Comparison of ENCODE assay signal across 8 cellular contexts in the genomic region with DNA sequence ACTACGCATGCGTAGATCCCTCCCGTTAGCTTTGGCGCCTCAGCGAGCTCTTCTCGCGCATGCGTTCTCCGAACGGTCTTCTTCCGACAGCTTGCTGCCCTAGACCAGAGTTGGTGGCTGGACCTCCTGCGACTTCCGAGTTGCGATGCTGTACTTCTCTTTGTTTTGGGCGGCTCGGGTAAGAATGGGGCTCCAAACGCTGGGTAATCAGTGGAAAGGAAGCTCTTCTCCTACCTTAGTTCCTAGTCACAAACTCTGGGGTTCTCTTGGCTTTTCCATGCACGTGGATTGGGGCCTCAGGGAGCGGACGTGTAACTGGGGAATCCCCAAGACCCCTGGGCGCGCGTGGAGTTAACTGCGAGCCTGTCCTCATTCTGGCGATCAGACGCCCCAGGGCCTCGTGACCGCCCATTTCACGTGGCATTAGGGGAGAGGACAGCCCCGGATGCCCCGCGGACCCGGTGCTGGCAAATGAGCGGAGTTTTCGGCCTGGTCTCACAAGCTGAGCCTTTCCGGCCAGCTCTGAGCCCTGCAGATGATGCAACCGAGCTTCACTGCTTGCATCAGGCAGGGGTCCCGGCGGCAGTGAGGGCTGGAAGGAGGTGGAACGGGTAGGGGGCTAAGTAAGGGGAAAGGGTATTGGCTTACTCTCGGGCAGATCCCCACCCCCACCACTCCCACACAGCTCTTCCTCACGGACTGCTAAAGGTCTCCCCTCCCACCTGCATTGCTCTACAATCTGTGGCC. TPM values are rescaled to one million over a fixed set of nuclear protein-coding genes. Genes with fewer than 3 reads are reported as not detected.
DNase-seq lines count a peak whose midpoint lies in the region; ATAC-seq and TF ChIP-seq lines count a peak whose summit lies in the region.

TSS of gene SHMT2 (plus strand) at position 78 of the 747 bp plus-strand sequence. CDS start at position 146, 68 bp downstream.

- TF ChIP-seq CTCF in LNCaP clone FGC (IDR thresholded peaks at IDR 0.05; ENCODE audit: control insufficient read depth, extremely low read depth, insufficient read depth): no peak

- H3K9me3 Mint-ChIP-seq in activated T-helper 1 cell treated with anti-CD3 and anti-CD28 coated beads, Interleukin-12 subunit alpha, Interleukin-12 subunit beta, Interleukin-2, Interleukin-4 antibody, amounts not matched to agents 30 ng/mL and 10 ng/mL and 1 ng/mL, durations not matched to agents 14 hours and 24 hours and 36 hours: no peaks in the 10 kb centered on the region
- H3K9me3 Mint-ChIP-seq in naive thymus-derived CD8-positive, alpha-beta T cell: peaks cover 0 to 2% (median 0%) of the 10 kb centered on the region in 9 donors
- H3K9me3 Mint-ChIP-seq in stimulated activated naive B cell treated with anti-CD40 and anti-IgM and Interleukin-4, amounts not matched to agents 10 μg/mL and 1 μg/mL and 100 μg/mL, for 72 hours: no peaks in the 10 kb centered on the region

- peak; percentile 47 for ATAC-seq in GM21737 (IDR thresholded peaks at IDR 0.05; ENCODE audit: unreplicated experiment)
- ATAC-seq in naive thymus-derived CD8-positive, alpha-beta T cell: peak; percentile 36 to 66
- ATAC-seq in stimulated activated naive B cell treated with anti-CD40 and anti-IgM and Interleukin-4, amounts not matched to agents 10 μg/mL and 1 μg/mL and 100 μg/mL, for 72 hours (replicated peaks): peak; percentile 62 to 70

- H3K4me3 ChIP-seq in LNCaP clone FGC (ENCODE audit: low read depth, low read length): peak within 1 kb of the TSS; percentile 89

- peak within 1 kb of the TSS; percentile 98 for H3K4me3 Mint-ChIP-seq in activated T-helper 1 cell treated with anti-CD3 and anti-CD28 coated beads, Interleukin-12 subunit alpha, Interleukin-12 subunit beta, Interleukin-2, Interleukin-4 antibody, amounts not matched to agents 30 ng/mL and 10 ng/mL and 1 ng/mL, durations not matched to agents 14 hours and 24 hours and 36 hours
- H3K4me3 Mint-ChIP-seq in naive thymus-derived CD8-positive, alpha-beta T cell: peak within 1 kb of the TSS; percentile 90 to 98 (median 94)
- peak within 1 kb of the TSS; percentile 97 to 99 for H3K4me3 Mint-ChIP-seq in stimulated activated naive B cell treated with anti-CD40 and anti-IgM and Interleukin-4, amounts not matched to agents 10 μg/mL and 1 μg/mL and 100 μg/mL, for 72 hours

- H3K27me3 Mint-ChIP-seq in activated T-helper 1 cell treated with anti-CD3 and anti-CD28 coated beads, Interleukin-12 subunit alpha, Interleukin-12 subunit beta, Interleukin-2, Interleukin-4 antibody, amounts not matched to agents 30 ng/mL and 10 ng/mL and 1 ng/mL, durations not matched to agents 14 hours and 24 hours and 36 hours (ENCODE audit: insufficient read depth): peaks cover 20% of the 10 kb centered on the region
- H3K27me3 Mint-ChIP-seq in naive thymus-derived CD8-positive, alpha-beta T cell: peaks cover 16 to 33% (median 17%) of the 10 kb centered on the region in 5 donors
- H3K27me3 Mint-ChIP-seq in stimulated activated naive B cell treated with anti-CD40 and anti-IgM and Interleukin-4, amounts not matched to agents 10 μg/mL and 1 μg/mL and 100 μg/mL, for 72 hours: peaks cover 2 to 16% of the 10 kb centered on the region in 2 donors

- POLR2A ChIA-PET in naive thymus-derived CD8-positive, alpha-beta T cell (lab: Charles Lee): interaction anchor here (0.6 to 4.7 kb wide), 8 partner anchors 10 to 1306 kb away, joined by 3 to 37 read pairs (median 4); partner anchors contain the start of gene NXPH4

- intact Hi-C loops in activated T-helper 1 cell treated with anti-CD3 and anti-CD28 coated beads, Interleukin-12 subunit alpha, Interleukin-12 subunit beta, Interleukin-2, Interleukin-4 antibody, amounts not matched to agents 30 ng/mL and 10 ng/mL and 1 ng/mL, durations not matched to agents 14 hours and 24 hours and 36 hours (cut with micrococcal nuclease): loop anchor here (1.0 to 5.0 kb wide), 3 partner anchors 9 to 143 kb away; partner anchors contain the start of gene NAB2

- DNase-seq in DMS53 (lab: John Stamatoyannopoulos, UW): peak; percentile 99
- DNase-seq in LNCaP clone FGC (ENCODE audit: low read depth): peak; percentile 81
- peak; percentile 98 for DNase-seq in RPMI8226
- DNase-seq in activated T-helper 1 cell treated with anti-CD3 and anti-CD28 coated beads, Interleukin-12 subunit alpha, Interleukin-12 subunit beta, Interleukin-2, Interleukin-4 antibody, amounts not matched to agents 30 ng/mL and 10 ng/mL and 1 ng/mL, durations not matched to agents 14 hours and 24 hours and 36 hours (ENCODE audit: low spot score): peak; percentile 92
- DNase-seq in fibroblast of peridontal ligament (ENCODE audit: extremely low read depth): peak; percentile 97
- peak; percentile 79 to 97 (median 90) for DNase-seq in naive thymus-derived CD8-positive, alpha-beta T cell
- DNase-seq in stimulated activated naive B cell treated with anti-CD40 and anti-IgM and Interleukin-4, amounts not matched to agents 10 μg/mL and 1 μg/mL and 100 μg/mL, for 72 hours: peak; percentile 93

- H3K4me1 Mint-ChIP-seq in activated T-helper 1 cell treated with anti-CD3 and anti-CD28 coated beads, Interleukin-12 subunit alpha, Interleukin-12 subunit beta, Interleukin-2, Interleukin-4 antibody, amounts not matched to agents 30 ng/mL and 10 ng/mL and 1 ng/mL, durations not matched to agents 14 hours and 24 hours and 36 hours (ENCODE audit: low read depth): peaks cover 64% of the 10 kb centered on the region
- peaks cover 29 to 69% (median 60%) of the 10 kb centered on the region in 4 donors for H3K4me1 Mint-ChIP-seq in naive thymus-derived CD8-positive, alpha-beta T cell
- peaks cover 64 to 93% of the 10 kb centered on the region in 2 donors for H3K4me1 Mint-ChIP-seq in stimulated activated naive B cell treated with anti-CD40 and anti-IgM and Interleukin-4, amounts not matched to agents 10 μg/mL and 1 μg/mL and 100 μg/mL, for 72 hours

- peak within 1 kb of the TSS; percentile 96 for H3K27ac Mint-ChIP-seq in activated T-helper 1 cell treated with anti-CD3 and anti-CD28 coated beads, Interleukin-12 subunit alpha, Interleukin-12 subunit beta, Interleukin-2, Interleukin-4 antibody, amounts not matched to agents 30 ng/mL and 10 ng/mL and 1 ng/mL, durations not matched to agents 14 hours and 24 hours and 36 hours
- peak within 1 kb of the TSS; percentile 68 to 95 (median 88) for H3K27ac Mint-ChIP-seq in naive thymus-derived CD8-positive, alpha-beta T cell
- peak within 1 kb of the TSS; percentile 98 for H3K27ac Mint-ChIP-seq in stimulated activated naive B cell treated with anti-CD40 and anti-IgM and Interleukin-4, amounts not matched to agents 10 μg/mL and 1 μg/mL and 100 μg/mL, for 72 hours

- peaks cover 30% of the 10 kb centered on the region for H3K36me3 Mint-ChIP-seq in activated T-helper 1 cell treated with anti-CD3 and anti-CD28 coated beads, Interleukin-12 subunit alpha, Interleukin-12 subunit beta, Interleukin-2, Interleukin-4 antibody, amounts not matched to agents 30 ng/mL and 10 ng/mL and 1 ng/mL, durations not matched to agents 14 hours and 24 hours and 36 hours (ENCODE audit: low read depth)
- H3K36me3 Mint-ChIP-seq in naive thymus-derived CD8-positive, alpha-beta T cell: peaks cover 0 to 34% (median 21%) of the 10 kb centered on the region in 3 donors
- H3K36me3 Mint-ChIP-seq in stimulated activated naive B cell treated with anti-CD40 and anti-IgM and Interleukin-4, amounts not matched to agents 10 μg/mL and 1 μg/mL and 100 μg/mL, for 72 hours: peaks cover 42 to 46% of the 10 kb centered on the region in 2 donors

RNA-seq across cellular contexts. Expression of gene SHMT2, which starts in this region (rescaled TPM):
- total RNA-seq in activated T-helper 1 cell treated with anti-CD3 and anti-CD28 coated beads, Interleukin-12 subunit alpha, Interleukin-12 subunit beta, Interleukin-2, Interleukin-4 antibody, amounts not matched to agents 30 ng/mL and 10 ng/mL and 1 ng/mL, durations not matched to agents 14 hours and 24 hours and 36 hours: 276 and 280 TPM in 2 replicates
- total RNA-seq in naive thymus-derived CD8-positive, alpha-beta T cell: 10 to 100 TPM; 45.2 to 45.3 TPM
- polyA plus RNA-seq in naive thymus-derived CD8-positive, alpha-beta T cell: 10 to 100 TPM; 27.3 to 31.2 (median 28.8) TPM

Comparison
In these comparisons a context has a peak if more than half of its experiments do, and no peak if none do; other contexts are left out.
1. Peak in every context shown above with its lines: DNase-seq, ATAC-seq and H3K4me3 ChIP-seq.